In genomic region chr1:180632326-180633088, GRCh38 we compare ENCODE assay signal across 1 cellular context.
TF ChIP-seq lines count a peak whose summit lies in the region.

No MANE protein-coding gene starts in this region.

TF ChIP-seq in GM12878, 131 proteins besides CTCF, POLR2A, EP300 and RAD21 (continued from another document and continues in another):
- peak; percentile 53; the same call in 1 of the 2 replicates for TF ChIP-seq CHD2 (IDR thresholded peaks at IDR 0.05; ENCODE audit: borderline replicate concordance, low read depth, low read length)
- TF ChIP-seq, protein P1, sequence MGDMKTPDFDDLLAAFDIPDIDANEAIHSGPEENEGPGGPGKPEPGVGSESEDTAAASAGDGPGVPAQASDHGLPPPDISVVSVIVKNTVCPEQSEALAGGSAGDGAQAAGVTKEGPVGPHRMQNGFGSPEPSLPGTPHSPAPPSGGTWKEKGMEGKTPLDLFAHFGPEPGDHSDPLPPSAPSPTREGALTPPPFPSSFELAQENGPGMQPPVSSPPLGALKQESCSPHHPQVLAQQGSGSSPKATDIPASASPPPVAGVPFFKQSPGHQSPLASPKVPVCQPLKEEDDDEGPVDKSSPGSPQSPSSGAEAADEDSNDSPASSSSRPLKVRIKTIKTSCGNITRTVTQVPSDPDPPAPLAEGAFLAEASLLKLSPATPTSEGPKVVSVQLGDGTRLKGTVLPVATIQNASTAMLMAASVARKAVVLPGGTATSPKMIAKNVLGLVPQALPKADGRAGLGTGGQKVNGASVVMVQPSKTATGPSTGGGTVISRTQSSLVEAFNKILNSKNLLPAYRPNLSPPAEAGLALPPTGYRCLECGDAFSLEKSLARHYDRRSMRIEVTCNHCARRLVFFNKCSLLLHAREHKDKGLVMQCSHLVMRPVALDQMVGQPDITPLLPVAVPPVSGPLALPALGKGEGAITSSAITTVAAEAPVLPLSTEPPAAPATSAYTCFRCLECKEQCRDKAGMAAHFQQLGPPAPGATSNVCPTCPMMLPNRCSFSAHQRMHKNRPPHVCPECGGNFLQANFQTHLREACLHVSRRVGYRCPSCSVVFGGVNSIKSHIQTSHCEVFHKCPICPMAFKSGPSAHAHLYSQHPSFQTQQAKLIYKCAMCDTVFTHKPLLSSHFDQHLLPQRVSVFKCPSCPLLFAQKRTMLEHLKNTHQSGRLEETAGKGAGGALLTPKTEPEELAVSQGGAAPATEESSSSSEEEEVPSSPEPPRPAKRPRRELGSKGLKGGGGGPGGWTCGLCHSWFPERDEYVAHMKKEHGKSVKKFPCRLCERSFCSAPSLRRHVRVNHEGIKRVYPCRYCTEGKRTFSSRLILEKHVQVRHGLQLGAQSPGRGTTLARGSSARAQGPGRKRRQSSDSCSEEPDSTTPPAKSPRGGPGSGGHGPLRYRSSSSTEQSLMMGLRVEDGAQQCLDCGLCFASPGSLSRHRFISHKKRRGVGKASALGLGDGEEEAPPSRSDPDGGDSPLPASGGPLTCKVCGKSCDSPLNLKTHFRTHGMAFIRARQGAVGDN (IDR thresholded peaks at IDR 0.05): no peak
- TF ChIP-seq CBFB (IDR thresholded peaks at IDR 0.05; ENCODE audit: low read depth): no peak
- no peak for TF ChIP-seq SRF (IDR thresholded peaks at IDR 0.05; ENCODE audit: low read depth in 2 of 2, low read length in 2 of 2)
- no peak for TF ChIP-seq JUNB (IDR thresholded peaks at IDR 0.05)
- no peak for TF ChIP-seq CHD1 (IDR thresholded peaks at IDR 0.05; ENCODE audit: low read depth, low read length)
- 0 out of 2 replicates have a peak, but pooled peaks have one; percentile 22 for TF ChIP-seq PAX5 (IDR thresholded peaks at IDR 0.05; ENCODE audit: borderline replicate concordance, low read depth, low read length)
- no peak for TF ChIP-seq ZNF384 (IDR thresholded peaks at IDR 0.05; ENCODE audit: borderline replicate concordance, low read depth, low read length)
- TF ChIP-seq ZNF274 (IDR thresholded peaks at IDR 0.05; ENCODE audit: insufficient read depth, insufficient read length): no peak
- TF ChIP-seq, protein P2, sequence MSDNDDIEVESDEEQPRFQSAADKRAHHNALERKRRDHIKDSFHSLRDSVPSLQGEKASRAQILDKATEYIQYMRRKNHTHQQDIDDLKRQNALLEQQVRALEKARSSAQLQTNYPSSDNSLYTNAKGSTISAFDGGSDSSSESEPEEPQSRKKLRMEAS (IDR thresholded peaks at IDR 0.05; ENCODE audit: low read depth, low read length): no peak
- no peak for TF ChIP-seq RAD51 (IDR thresholded peaks at IDR 0.05)
- TF ChIP-seq HCFC1 (IDR thresholded peaks at IDR 0.05; ENCODE audit: low read length): no peak
- no peak for TF ChIP-seq MEF2B (IDR thresholded peaks at IDR 0.05; ENCODE audit: partially characterized antibody, poor library complexity, severe bottlenecking)
- TF ChIP-seq SUPT20H (IDR thresholded peaks at IDR 0.05; ENCODE audit: borderline replicate concordance, control insufficient read depth, low read depth, low read length): no peak
- no peak for TF ChIP-seq ATF2 (IDR thresholded peaks at IDR 0.05; ENCODE audit: low read length)
- TF ChIP-seq RFX5 (IDR thresholded peaks at IDR 0.05; ENCODE audit: low read depth, low read length): no peak
- no peak for TF ChIP-seq ZZZ3 (IDR thresholded peaks at IDR 0.05; ENCODE audit: control insufficient read depth, insufficient read length, low read depth)
- TF ChIP-seq SUZ12 (IDR thresholded peaks at IDR 0.05; ENCODE audit: unreplicated experiment): no peak
- TF ChIP-seq HDAC6 (IDR thresholded peaks at IDR 0.05; ENCODE audit: unreplicated experiment): no peak
- TF ChIP-seq SREBF1 (IDR thresholded peaks at IDR 0.05; ENCODE audit: low read length): no peak
- TF ChIP-seq MYC (IDR thresholded peaks at IDR 0.05; ENCODE audit: insufficient read depth, insufficient read length, insufficient replicate concordance, low read length, severe bottlenecking): no peak
- no peak; the same call in 1 of the 2 replicates for TF ChIP-seq CREB1 (IDR thresholded peaks at IDR 0.05; ENCODE audit: low read depth)
- no peak for TF ChIP-seq NRF1 (conservative IDR thresholded peaks at IDR 0.05; ENCODE audit: low read depth, low read length)
- TF ChIP-seq PRDM15 (CRISPR knock-in tag; IDR thresholded peaks at IDR 0.05): no peak
- TF ChIP-seq NFYA (IDR thresholded peaks at IDR 0.05; ENCODE audit: borderline replicate concordance, low read depth, low read length): no peak
- TF ChIP-seq WRNIP1 (IDR thresholded peaks at IDR 0.05; ENCODE audit: borderline replicate concordance, low read depth, low read length): no peak
- no peak for TF ChIP-seq POU2F2 (IDR thresholded peaks at IDR 0.05; ENCODE audit: borderline replicate concordance, low read depth, low read length)
- no peak for TF ChIP-seq BACH1 (IDR thresholded peaks at IDR 0.05; ENCODE audit: borderline replicate concordance)
- no peak for TF ChIP-seq MLLT1 (IDR thresholded peaks at IDR 0.05)
- no peak; the same call in 1 of the 2 replicates for TF ChIP-seq ASH2L (IDR thresholded peaks at IDR 0.05; ENCODE audit: borderline replicate concordance, low read depth)
- TF ChIP-seq RB1 (IDR thresholded peaks at IDR 0.05; ENCODE audit: borderline replicate concordance): peak; percentile 58; the same call in 1 of the 2 replicates
- 0 out of 2 replicates have a peak, but pooled peaks have one; percentile 2 for TF ChIP-seq NBN (IDR thresholded peaks at IDR 0.05)
- no peak for TF ChIP-seq CBX3 (IDR thresholded peaks at IDR 0.05; ENCODE audit: borderline replicate concordance, low read depth)
- TF ChIP-seq STAT3 (IDR thresholded peaks at IDR 0.05; ENCODE audit: low read depth, low read length): no peak
- TF ChIP-seq IRF5 (IDR thresholded peaks at IDR 0.05; ENCODE audit: borderline replicate concordance): no peak
- peak; percentile 83 for TF ChIP-seq IKZF1 (conservative IDR thresholded peaks at IDR 0.05)
- no peak for TF ChIP-seq PML (IDR thresholded peaks at IDR 0.05; ENCODE audit: low read length)
- no peak for TF ChIP-seq REST (IDR thresholded peaks at IDR 0.05; ENCODE audit: low read depth, low read length)
- peak in 1 of 2 experiments; percentile 9; a peak in 1 of 4 replicates for TF ChIP-seq BHLHE40 (IDR thresholded peaks at IDR 0.05; ENCODE audit: borderline replicate concordance in 1 of 2, low read depth in 2 of 2, low read length in 1 of 2)
- TF ChIP-seq CEBPB (IDR thresholded peaks at IDR 0.05; ENCODE audit: borderline replicate concordance in 1 of 2, low read depth in 2 of 2, low read length in 2 of 2): no peak
- peak; percentile 88 for TF ChIP-seq NR2F1 (conservative IDR thresholded peaks at IDR 0.05)
- TF ChIP-seq ZNF24 (IDR thresholded peaks at IDR 0.05): no peak
- TF ChIP-seq ZBTB40 (IDR thresholded peaks at IDR 0.05; ENCODE audit: borderline replicate concordance): no peak
- no peak for TF ChIP-seq NR2C2 (IDR thresholded peaks at IDR 0.05; ENCODE audit: borderline replicate concordance, control insufficient read depth, insufficient read length, low read depth)
